1 cellular context compared by ENCODE assay signal in the genomic region with DNA sequence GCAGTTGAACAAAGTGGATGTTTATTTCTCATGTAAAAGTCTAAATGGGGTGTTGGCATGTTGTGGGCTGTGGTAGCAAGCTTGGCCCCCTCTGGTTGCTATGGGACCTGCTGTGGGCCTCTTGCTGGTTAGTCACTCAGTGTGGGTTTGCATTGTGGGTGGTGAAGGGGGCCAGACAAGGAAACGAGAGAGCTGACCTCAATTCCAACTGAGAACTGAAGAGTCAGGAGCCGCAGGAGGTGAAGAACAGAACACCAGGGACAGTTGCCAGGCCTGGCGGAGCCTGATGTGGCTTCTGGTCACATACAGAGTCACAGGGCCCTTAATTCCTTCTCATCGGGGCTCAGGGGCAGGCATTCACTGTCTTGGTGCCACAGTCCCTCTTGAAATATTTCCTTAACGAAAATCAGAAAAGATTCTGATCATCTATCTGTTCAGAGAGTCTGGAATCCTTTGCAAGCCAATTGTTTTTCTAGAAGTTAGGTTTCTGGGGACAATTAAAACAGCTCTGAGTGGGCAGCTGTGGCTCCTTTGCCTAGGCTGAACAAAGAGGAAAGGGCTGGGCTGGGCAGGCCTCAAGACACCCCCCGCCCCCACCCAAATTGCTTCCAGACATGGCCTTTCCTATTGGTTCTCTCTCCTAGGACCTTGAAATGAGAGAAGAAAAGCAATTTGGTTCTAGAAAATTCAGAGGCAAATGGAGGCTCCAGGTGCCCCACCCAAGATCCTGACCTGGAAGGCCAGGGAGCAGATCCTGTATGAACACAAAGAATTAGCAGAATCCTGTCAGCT.
TF ChIP-seq lines count a peak whose summit lies in the region.

No MANE protein-coding gene starts in this region.

TF ChIP-seq in GM12878, 131 proteins besides CTCF, POLR2A, EP300 and RAD21 (continued from another document):
- TF ChIP-seq, protein P1, sequence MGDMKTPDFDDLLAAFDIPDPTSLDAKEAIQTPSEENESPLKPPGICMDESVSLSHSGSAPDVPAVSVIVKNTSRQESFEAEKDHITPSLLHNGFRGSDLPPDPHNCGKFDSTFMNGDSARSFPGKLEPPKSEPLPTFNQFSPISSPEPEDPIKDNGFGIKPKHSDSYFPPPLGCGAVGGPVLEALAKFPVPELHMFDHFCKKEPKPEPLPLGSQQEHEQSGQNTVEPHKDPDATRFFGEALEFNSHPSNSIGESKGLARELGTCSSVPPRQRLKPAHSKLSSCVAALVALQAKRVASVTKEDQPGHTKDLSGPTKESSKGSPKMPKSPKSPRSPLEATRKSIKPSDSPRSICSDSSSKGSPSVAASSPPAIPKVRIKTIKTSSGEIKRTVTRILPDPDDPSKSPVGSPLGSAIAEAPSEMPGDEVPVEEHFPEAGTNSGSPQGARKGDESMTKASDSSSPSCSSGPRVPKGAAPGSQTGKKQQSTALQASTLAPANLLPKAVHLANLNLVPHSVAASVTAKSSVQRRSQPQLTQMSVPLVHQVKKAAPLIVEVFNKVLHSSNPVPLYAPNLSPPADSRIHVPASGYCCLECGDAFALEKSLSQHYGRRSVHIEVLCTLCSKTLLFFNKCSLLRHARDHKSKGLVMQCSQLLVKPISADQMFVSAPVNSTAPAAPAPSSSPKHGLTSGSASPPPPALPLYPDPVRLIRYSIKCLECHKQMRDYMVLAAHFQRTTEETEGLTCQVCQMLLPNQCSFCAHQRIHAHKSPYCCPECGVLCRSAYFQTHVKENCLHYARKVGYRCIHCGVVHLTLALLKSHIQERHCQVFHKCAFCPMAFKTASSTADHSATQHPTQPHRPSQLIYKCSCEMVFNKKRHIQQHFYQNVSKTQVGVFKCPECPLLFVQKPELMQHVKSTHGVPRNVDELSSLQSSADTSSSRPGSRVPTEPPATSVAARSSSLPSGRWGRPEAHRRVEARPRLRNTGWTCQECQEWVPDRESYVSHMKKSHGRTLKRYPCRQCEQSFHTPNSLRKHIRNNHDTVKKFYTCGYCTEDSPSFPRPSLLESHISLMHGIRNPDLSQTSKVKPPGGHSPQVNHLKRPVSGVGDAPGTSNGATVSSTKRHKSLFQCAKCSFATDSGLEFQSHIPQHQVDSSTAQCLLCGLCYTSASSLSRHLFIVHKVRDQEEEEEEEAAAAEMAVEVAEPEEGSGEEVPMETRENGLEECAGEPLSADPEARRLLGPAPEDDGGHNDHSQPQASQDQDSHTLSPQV (IDR thresholded peaks at IDR 0.05): no peak
- TF ChIP-seq LARP7 (IDR thresholded peaks at IDR 0.05) (no peak), KDM1A (IDR thresholded peaks at IDR 0.05; ENCODE audit: borderline replicate concordance) (no peak), YY1 (IDR thresholded peaks at IDR 0.05; ENCODE audit: low read depth, low read length) (no peak), SMAD5 (IDR thresholded peaks at IDR 0.05; ENCODE audit: low read depth) (no peak), STAT3 (IDR thresholded peaks at IDR 0.05; ENCODE audit: low read depth, low read length) (no peak), GATAD2B (conservative IDR thresholded peaks at IDR 0.05; ENCODE audit: low read depth) (no peak; the same call in 1 of the 2 replicates), ZNF207 (IDR thresholded peaks at IDR 0.05; ENCODE audit: borderline replicate concordance) (no peak), EGR1 (IDR thresholded peaks at IDR 0.05; ENCODE audit: borderline replicate concordance in 1 of 2, low read depth in 2 of 2, low read length in 2 of 2) (no peak), CBX5 (IDR thresholded peaks at IDR 0.05; ENCODE audit: low read depth) (no peak)
- TF ChIP-seq, protein P2, sequence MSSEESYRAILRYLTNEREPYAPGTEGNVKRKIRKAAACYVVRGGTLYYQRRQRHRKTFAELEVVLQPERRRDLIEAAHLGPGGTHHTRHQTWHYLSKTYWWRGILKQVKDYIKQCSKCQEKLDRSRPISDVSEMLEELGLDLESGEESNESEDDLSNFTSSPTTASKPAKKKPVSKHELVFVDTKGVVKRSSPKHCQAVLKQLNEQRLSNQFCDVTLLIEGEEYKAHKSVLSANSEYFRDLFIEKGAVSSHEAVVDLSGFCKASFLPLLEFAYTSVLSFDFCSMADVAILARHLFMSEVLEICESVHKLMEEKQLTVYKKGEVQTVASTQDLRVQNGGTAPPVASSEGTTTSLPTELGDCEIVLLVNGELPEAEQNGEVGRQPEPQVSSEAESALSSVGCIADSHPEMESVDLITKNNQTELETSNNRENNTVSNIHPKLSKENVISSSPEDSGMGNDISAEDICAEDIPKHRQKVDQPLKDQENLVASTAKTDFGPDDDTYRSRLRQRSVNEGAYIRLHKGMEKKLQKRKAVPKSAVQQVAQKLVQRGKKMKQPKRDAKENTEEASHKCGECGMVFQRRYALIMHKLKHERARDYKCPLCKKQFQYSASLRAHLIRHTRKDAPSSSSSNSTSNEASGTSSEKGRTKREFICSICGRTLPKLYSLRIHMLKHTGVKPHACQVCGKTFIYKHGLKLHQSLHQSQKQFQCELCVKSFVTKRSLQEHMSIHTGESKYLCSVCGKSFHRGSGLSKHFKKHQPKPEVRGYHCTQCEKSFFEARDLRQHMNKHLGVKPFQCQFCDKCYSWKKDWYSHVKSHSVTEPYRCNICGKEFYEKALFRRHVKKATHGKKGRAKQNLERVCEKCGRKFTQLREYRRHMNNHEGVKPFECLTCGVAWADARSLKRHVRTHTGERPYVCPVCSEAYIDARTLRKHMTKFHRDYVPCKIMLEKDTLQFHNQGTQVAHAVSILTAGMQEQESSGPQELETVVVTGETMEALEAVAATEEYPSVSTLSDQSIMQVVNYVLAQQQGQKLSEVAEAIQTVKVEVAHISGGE (CRISPR knock-in tag; IDR thresholded peaks at IDR 0.05): no peak
- TF ChIP-seq, protein P3, sequence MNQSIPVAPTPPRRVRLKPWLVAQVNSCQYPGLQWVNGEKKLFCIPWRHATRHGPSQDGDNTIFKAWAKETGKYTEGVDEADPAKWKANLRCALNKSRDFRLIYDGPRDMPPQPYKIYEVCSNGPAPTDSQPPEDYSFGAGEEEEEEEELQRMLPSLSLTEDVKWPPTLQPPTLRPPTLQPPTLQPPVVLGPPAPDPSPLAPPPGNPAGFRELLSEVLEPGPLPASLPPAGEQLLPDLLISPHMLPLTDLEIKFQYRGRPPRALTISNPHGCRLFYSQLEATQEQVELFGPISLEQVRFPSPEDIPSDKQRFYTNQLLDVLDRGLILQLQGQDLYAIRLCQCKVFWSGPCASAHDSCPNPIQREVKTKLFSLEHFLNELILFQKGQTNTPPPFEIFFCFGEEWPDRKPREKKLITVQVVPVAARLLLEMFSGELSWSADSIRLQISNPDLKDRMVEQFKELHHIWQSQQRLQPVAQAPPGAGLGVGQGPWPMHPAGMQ (IDR thresholded peaks at IDR 0.05; ENCODE audit: borderline replicate concordance): no peak
- TF ChIP-seq, protein P4, sequence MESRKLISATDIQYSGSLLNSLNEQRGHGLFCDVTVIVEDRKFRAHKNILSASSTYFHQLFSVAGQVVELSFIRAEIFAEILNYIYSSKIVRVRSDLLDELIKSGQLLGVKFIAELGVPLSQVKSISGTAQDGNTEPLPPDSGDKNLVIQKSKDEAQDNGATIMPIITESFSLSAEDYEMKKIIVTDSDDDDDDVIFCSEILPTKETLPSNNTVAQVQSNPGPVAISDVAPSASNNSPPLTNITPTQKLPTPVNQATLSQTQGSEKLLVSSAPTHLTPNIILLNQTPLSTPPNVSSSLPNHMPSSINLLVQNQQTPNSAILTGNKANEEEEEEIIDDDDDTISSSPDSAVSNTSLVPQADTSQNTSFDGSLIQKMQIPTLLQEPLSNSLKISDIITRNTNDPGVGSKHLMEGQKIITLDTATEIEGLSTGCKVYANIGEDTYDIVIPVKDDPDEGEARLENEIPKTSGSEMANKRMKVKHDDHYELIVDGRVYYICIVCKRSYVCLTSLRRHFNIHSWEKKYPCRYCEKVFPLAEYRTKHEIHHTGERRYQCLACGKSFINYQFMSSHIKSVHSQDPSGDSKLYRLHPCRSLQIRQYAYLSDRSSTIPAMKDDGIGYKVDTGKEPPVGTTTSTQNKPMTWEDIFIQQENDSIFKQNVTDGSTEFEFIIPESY (IDR thresholded peaks at IDR 0.05): no peak
TF ChIP-seq in GM12878: peak in this region for 17.
